Comparison of ENCODE assay signal across 21 cellular contexts in genomic region chr11:71210861-71211260, GRCh38. TPM values are rescaled to one million over a fixed set of nuclear protein-coding genes. Genes with fewer than 3 reads are reported as not detected.
DNase-seq lines count a peak whose midpoint lies in the region; ATAC-seq and TF ChIP-seq lines count a peak whose summit lies in the region.
"Had no signal": no experiment of that assay in that cellular context is flagged by ENCODE, and none has a peak within 500 bp of the region (broad histone marks: within the 10 kb centered on the region; RNA-seq: fewer than 3 reads in every experiment).

No MANE protein-coding gene starts in this region.

- H3K14ac ChIP-seq in neuronal stem cell (ENCODE audit: low read length) = no peak overlapping the region

- TF ChIP-seq CTCF in RWPE2 (IDR thresholded peaks at IDR 0.05; ENCODE audit: poor library complexity, severe bottlenecking) (no peak), tibial artery (IDR thresholded peaks at IDR 0.05) (no peak)

- no peaks in the 10 kb centered on the region for H3K36me3 ChIP-seq in H7 (replicated peaks; ENCODE audit: control insufficient read depth, insufficient read depth, low read length)
- no peaks in the 10 kb centered on the region for H3K36me3 ChIP-seq in RWPE2 (ENCODE audit: low read depth)
- H3K36me3 ChIP-seq in neuronal stem cell (replicated peaks in 1 of 2; ENCODE audit: control insufficient read depth in 2 of 2, insufficient read depth in 2 of 2, low read length in 2 of 2) = no peaks in the 10 kb centered on the region
- H3K36me3 ChIP-seq in tibial artery = no peaks in the 10 kb centered on the region
- H3K36me3 ChIP-seq: MG63 had no signal

- H3K9ac ChIP-seq in neuronal stem cell (ENCODE audit: low read depth, low read length, poor library complexity) = no peak overlapping the region

- intact Hi-C loops in tibial artery (cut with DNase I; ENCODE audit: low total_unique reads) = no loop called here

- no peak overlapping the region for H2AFZ ChIP-seq in neuronal stem cell (ENCODE audit: low read length)

- H2BK12ac ChIP-seq in neuronal stem cell (ENCODE audit: low read length) = no peak overlapping the region

- no peak overlapping the region for H2AK5ac ChIP-seq in neuronal stem cell (ENCODE audit: low read depth, low read length)

- H4K8ac ChIP-seq in neuronal stem cell (ENCODE audit: low read depth, low read length) = no peak overlapping the region

- H3K27ac ChIP-seq in RWPE2 (ENCODE audit: poor library complexity, severe bottlenecking) = no peak overlapping the region
- H3K27ac ChIP-seq in neuronal stem cell (replicated peaks; ENCODE audit: low read length) = no peak overlapping the region
- H3K27ac ChIP-seq in tibial artery = no peak overlapping the region
- H3K27ac ChIP-seq: A549, RWPE1, SK-N-MC had no signal

- DNase-seq in H7 = peak; percentile 23
- peak; percentile 18 for DNase-seq in RWPE2 (ENCODE audit: low spot score)
- no peak for DNase-seq in neuronal stem cell (ENCODE audit: low spot score)
- DNase-seq in tibial artery = peak; percentile 11 to 38
- no peak for DNase-seq in NCI-H526 treated with DMSO at 0.1 percent for 48 hours (lab: John Stamatoyannopoulos, UW)
- DNase-seq in iPS-NIHi11 (ENCODE audit: low spot score) = no peak
- DNase-seq: C1 segment of cervical spinal cord; CD8-positive, alpha-beta T cell; IMR-90; KG1; MG63; NCI-H2029; NCI-H446; NCI-H526; SIG-M5 had no signal

- H3K27me3 ChIP-seq in H7 (ENCODE audit: control insufficient read depth, insufficient read depth, low read length) = no peaks in the 10 kb centered on the region
- H3K27me3 ChIP-seq in RWPE2 (ENCODE audit: insufficient read depth, poor library complexity, severe bottlenecking) = no peaks in the 10 kb centered on the region
- no peaks in the 10 kb centered on the region for H3K27me3 ChIP-seq in neuronal stem cell (ENCODE audit: control insufficient read depth in 3 of 3, insufficient read depth in 3 of 3, low read depth in 1 of 3, low read length in 3 of 3)
- H3K27me3 ChIP-seq in tibial artery = peaks cover 0 to 42% of the 10 kb centered on the region in 2 donors
- H3K27me3 ChIP-seq: MG63 had no signal

- no peak overlapping the region for H2BK5ac ChIP-seq in neuronal stem cell (ENCODE audit: low read length)

- no peak overlapping the region for H2BK15ac ChIP-seq in neuronal stem cell (ENCODE audit: low read length)

- no peaks in the 10 kb centered on the region for H3K79me1 ChIP-seq in neuronal stem cell (ENCODE audit: low read depth, low read length)

- H3K4me1 ChIP-seq in RWPE2 (ENCODE audit: insufficient read depth, poor library complexity, severe bottlenecking) (no peaks in the 10 kb centered on the region), neuronal stem cell (ENCODE audit: control insufficient read depth in 2 of 2, insufficient read depth in 1 of 2, low read depth in 1 of 2, low read length in 2 of 2) (peaks cover 0 to 2% of the 10 kb centered on the region in 2 donors), tibial artery (peaks cover 0 to 5% (median 0%) of the 10 kb centered on the region in 4 donors)
- H3K4me1 ChIP-seq: A549 had no signal

- ATAC-seq in RWPE2 (ENCODE audit: low read depth) (no peak), HG02938 (IDR thresholded peaks at IDR 0.05; ENCODE audit: unreplicated experiment) (no peak)
- ATAC-seq: A549; CD8-positive, alpha-beta T cell; Panc1 had no signal

- H2BK120ac ChIP-seq in neuronal stem cell (ENCODE audit: low read depth, low read length) = no peak overlapping the region

- H4K91ac ChIP-seq in neuronal stem cell (ENCODE audit: low read depth, low read length, poor library complexity) = no peak overlapping the region

- no peak overlapping the region for H3K23ac ChIP-seq in neuronal stem cell (ENCODE audit: low read depth, low read length, poor library complexity)

- H3K9me3 ChIP-seq in RWPE2 (ENCODE audit: severe bottlenecking) (no peaks in the 10 kb centered on the region), neuronal stem cell (replicated peaks in 1 of 2; ENCODE audit: control insufficient read depth in 2 of 2, insufficient read depth in 1 of 2, low read depth in 1 of 2, low read length in 2 of 2) (no peaks in the 10 kb centered on the region), tibial artery (no peaks in the 10 kb centered on the region)
- H3K9me3 ChIP-seq: MG63 had no signal

- H3K4me3 ChIP-seq in H7 (ENCODE audit: insufficient read depth, low read depth, low read length) = no peak overlapping the region
- no peak overlapping the region for H3K4me3 ChIP-seq in RWPE2 (ENCODE audit: severe bottlenecking)
- H3K4me3 ChIP-seq in neuronal stem cell (ENCODE audit: low read length in 2 of 2) = no peak overlapping the region
- H3K4me3 ChIP-seq in tibial artery = no peak overlapping the region
- H3K4me3 ChIP-seq: A549, MG63, SK-N-MC had no signal

- no CpG with 5 or more reads among the region's 8 CpGs for WGBS in neuronal stem cell (ENCODE audit: extremely low coverage in 2 of 2, insufficient read length in 2 of 2, insufficient replicate concordance in 1 of 2), 2 donors

- H3K4ac ChIP-seq in neuronal stem cell (ENCODE audit: low read length) = no peak overlapping the region

- H3K18ac ChIP-seq in neuronal stem cell (ENCODE audit: low read length) = peak overlapping the region; percentile 8

- no peak overlapping the region for H3K4me2 ChIP-seq in neuronal stem cell (ENCODE audit: insufficient read depth, low read length, poor library complexity, severe bottlenecking)
- H3K4me2 ChIP-seq: A549 had no signal

RNA-seq across cellular contexts. Expression of gene SHANK2, which starts 41.5 kb away (rescaled TPM):
- total RNA-seq in H7 (2014; rRNA removed; shearing (Covaris generic)) = 9.7 and 14.8 TPM in 2 replicates
- polyA plus RNA-seq in neuronal stem cell (2013, experiment 1 of 2) = 5.0 TPM
- polyA plus RNA-seq in neuronal stem cell (2013, experiment 2 of 2) = 5.0 TPM
- total RNA-seq: CD8-positive, alpha-beta T cell; OCI-LY7 had no signal

Comparison
In these comparisons a context has a peak if more than half of its experiments do, and no peak if none do; other contexts are left out.
1. DNase-seq: peak in H7 (single experiment), RWPE2 (single experiment) and tibial artery (2 of 2); none in neuronal stem cell (single experiment), NCI-H526 treated with DMSO at 0.1 percent for 48 hours (single experiment) and iPS-NIHi11 (single experiment).